ENCODE assay signal across 14 cellular contexts in the genomic region with DNA sequence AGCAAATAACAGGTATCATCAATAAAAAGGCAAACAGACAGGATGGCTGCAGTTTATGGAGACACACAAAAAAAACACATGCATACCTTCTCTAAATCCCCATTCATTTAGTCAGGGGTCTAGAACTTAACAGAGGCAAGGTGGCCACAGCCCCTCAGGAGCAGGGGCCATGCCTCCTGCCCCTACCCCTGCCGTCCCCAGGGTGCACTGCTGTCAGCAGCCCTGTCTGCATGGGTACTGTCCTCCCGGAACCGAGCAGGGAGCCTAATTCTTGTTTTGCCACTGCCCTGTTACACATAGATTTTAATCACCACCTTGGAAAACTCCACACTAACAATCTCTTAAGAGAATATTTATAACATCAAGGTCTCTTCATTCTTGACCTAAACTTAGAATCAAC. TPM values are rescaled to one million over a fixed set of nuclear protein-coding genes. Genes with fewer than 3 reads are reported as not detected.
"Had no signal": no experiment of that assay in that cellular context is flagged by ENCODE, and none has a peak within 500 bp of the region (broad histone marks: within the 10 kb centered on the region; RNA-seq: fewer than 3 reads in every experiment).

No MANE protein-coding gene starts in this region.

- H3K9ac ChIP-seq: neural progenitor cell had no signal

- H3K4me2 ChIP-seq: neural progenitor cell had no signal

- DNase-seq: activated CD4-positive, alpha-beta T cell treated with anti-CD3 and anti-CD28 coated beads, Interleukin-2, amount 10 ng/mL, durations not matched to agents 7 days and 5 days; activated CD4-positive, CD25-positive, alpha-beta regulatory T cell; activated naive CD4-positive, alpha-beta T cell treated with anti-CD3 and anti-CD28 coated beads, Interleukin-2, amount 50 U/mL, for 16 hours; amygdala; heart right ventricle; small intestine; substantia nigra; T-helper 17 cell; upper lobe of right lung had no signal

- ATAC-seq: left lobe of liver; stimulated activated memory B cell treated with anti-CD40 and anti-IgM and Interleukin-4, amounts not matched to agents 10 μg/mL and 1 μg/mL and 100 μg/mL, for 72 hours; T-helper 17 cell; upper lobe of right lung had no signal

- H3K27me3 ChIP-seq: breast epithelium, heart right ventricle, neural progenitor cell, upper lobe of right lung had no signal

- H3K9me3 Mint-ChIP-seq: activated CD4-positive, alpha-beta T cell treated with anti-CD3 and anti-CD28 coated beads, Interleukin-2, amount 10 ng/mL, durations not matched to agents 7 days and 5 days; memory B cell; neural progenitor cell; stimulated activated memory B cell treated with anti-CD40 and anti-IgM and Interleukin-4, amounts not matched to agents 10 μg/mL and 1 μg/mL and 100 μg/mL, for 72 hours had no signal

- H3K9me3 ChIP-seq: breast epithelium, heart right ventricle, upper lobe of right lung had no signal

- H3K36me3 Mint-ChIP-seq: memory B cell; stimulated activated memory B cell treated with anti-CD40 and anti-IgM and Interleukin-4, amounts not matched to agents 10 μg/mL and 1 μg/mL and 100 μg/mL, for 72 hours had no signal

- H3K27ac ChIP-seq: neural progenitor cell, upper lobe of right lung had no signal

- H3K4me3 Mint-ChIP-seq: activated CD4-positive, alpha-beta T cell treated with anti-CD3 and anti-CD28 coated beads, Interleukin-2, amount 10 ng/mL, durations not matched to agents 7 days and 5 days; memory B cell; neural progenitor cell; stimulated activated memory B cell treated with anti-CD40 and anti-IgM and Interleukin-4, amounts not matched to agents 10 μg/mL and 1 μg/mL and 100 μg/mL, for 72 hours; T-helper 17 cell had no signal

- H3K4me3 ChIP-seq: breast epithelium, neural progenitor cell, upper lobe of right lung had no signal

- H2AFZ ChIP-seq: neural progenitor cell had no signal

- H3K4me1 ChIP-seq: breast epithelium had no signal

- H3K36me3 ChIP-seq: breast epithelium, heart right ventricle, neural progenitor cell, upper lobe of right lung had no signal

- H3K27ac Mint-ChIP-seq: activated CD4-positive, alpha-beta T cell treated with anti-CD3 and anti-CD28 coated beads, Interleukin-2, amount 10 ng/mL, durations not matched to agents 7 days and 5 days; memory B cell; neural progenitor cell; stimulated activated memory B cell treated with anti-CD40 and anti-IgM and Interleukin-4, amounts not matched to agents 10 μg/mL and 1 μg/mL and 100 μg/mL, for 72 hours; T-helper 17 cell had no signal

RNA-seq across cellular contexts. Expression of a gene that starts 39.0 kb away (rescaled TPM):
- total RNA-seq: activated CD4-positive, alpha-beta T cell treated with anti-CD3 and anti-CD28 coated beads, Interleukin-2, amount 10 ng/mL, durations not matched to agents 7 days and 5 days; T-helper 17 cell had no signal
